8 cellular contexts compared by ENCODE assay signal in genomic region chr7:129367700-129368388, GRCh38.
A peak's percentile ranks its signal among the peaks of the same experiment; 100 is the strongest.
DNase-seq lines count a peak whose midpoint lies in the region; ATAC-seq and TF ChIP-seq lines count a peak whose summit lies in the region.

No MANE protein-coding gene starts in this region.

- TF ChIP-seq POLR2A in prostate gland (IDR thresholded peaks at IDR 0.05): peak; percentile 59

- no peak overlapping the region for H3K27ac ChIP-seq in prostate gland
- H3K27ac ChIP-seq in urinary bladder (ENCODE audit: low read depth): peak overlapping the region; percentile 57

- no peaks in the 10 kb centered on the region for H3K27me3 ChIP-seq in prostate gland (replicated peaks; ENCODE audit: insufficient read depth)

- WGBS in prostate gland: 11% methylated on average over 11 of the region's 11 CpGs
- WGBS in urinary bladder: 21% methylated on average over 11 of the region's 11 CpGs

- no peaks in the 10 kb centered on the region for H3K36me3 ChIP-seq in prostate gland
- H3K36me3 ChIP-seq in urinary bladder (ENCODE audit: insufficient read depth): no peaks in the 10 kb centered on the region

- peak; percentile 90 to 92 for ATAC-seq in left cardiac atrium

- H3K4me1 ChIP-seq in prostate gland (replicated peaks): no peaks in the 10 kb centered on the region
- H3K4me1 ChIP-seq in urinary bladder (ENCODE audit: insufficient read depth): no peaks in the 10 kb centered on the region

- H3K4me3 ChIP-seq in HFF-Myc (replicated peaks; ENCODE audit: low read depth, low read length) (no peak overlapping the region), prostate gland (no peak overlapping the region), urinary bladder (ENCODE audit: low read depth, low read length) (no peak overlapping the region)

- intact Hi-C loops in left cardiac atrium (cut with DNase I): loop anchor here (1.0 to 10.0 kb wide), 3 partner anchors 103 to 277 kb away; no protein-coding TSS in a partner anchor
- intact Hi-C loops in prostate gland (cut with DNase I): loop anchor here (2.0 to 10.0 kb wide), 3 partner anchors 105 to 457 kb away; no protein-coding TSS in a partner anchor

- H3K9me3 ChIP-seq in prostate gland: no peaks in the 10 kb centered on the region

- DNase-seq in GM04504 (ENCODE audit: low read depth) (peak; percentile 30), HFF-Myc (ENCODE audit: extremely low read depth, low read depth) (no peak), NCI-H1092 (lab: John Stamatoyannopoulos, UW) (peak; percentile 65), T-helper 1 cell (peak; percentile 33 to 87 (median 53)), amniotic stem cell (lab: John Stamatoyannopoulos, UW) (peak; percentile 47), left cardiac atrium (peak; percentile 76), prostate gland (ENCODE audit: low spot score) (peak; percentile 65)

- TF ChIP-seq CTCF in HFF-Myc (IDR thresholded peaks at IDR 0.05; ENCODE audit: low read depth, low read length, missing control alignments) (peak; percentile 94), prostate gland (IDR thresholded peaks at IDR 0.05) (peak; percentile 37 to 81 (median 76))
